13 cellular contexts compared by ENCODE assay signal in the genomic region with DNA sequence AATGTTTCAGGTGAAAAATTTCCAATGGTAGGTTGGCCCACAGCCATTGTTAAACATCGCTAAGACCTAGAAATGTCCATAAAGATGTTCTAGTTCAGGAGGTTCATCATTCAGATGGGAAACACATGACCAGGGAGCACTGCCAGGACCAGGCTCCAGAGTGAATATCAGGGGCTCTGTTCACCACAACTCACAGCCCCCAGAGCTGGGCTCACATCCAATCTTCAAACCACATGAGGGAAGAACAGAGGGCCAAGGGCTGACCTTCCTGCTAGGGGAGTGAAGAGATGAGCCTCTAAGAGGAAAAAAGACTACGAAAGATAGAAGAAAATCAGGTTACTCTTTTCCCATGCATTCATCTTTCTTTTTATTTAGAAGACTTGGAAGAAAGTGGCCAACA.
DNase-seq lines count a peak whose midpoint lies in the region; ATAC-seq and TF ChIP-seq lines count a peak whose summit lies in the region.
"Had no signal": no experiment of that assay in that cellular context is flagged by ENCODE, and none has a peak within 500 bp of the region (broad histone marks: within the 10 kb centered on the region; RNA-seq: fewer than 3 reads in every experiment).

No MANE protein-coding gene starts in this region.

- no peaks in the 10 kb centered on the region for H3K9me3 ChIP-seq in heart right ventricle
- H3K9me3 ChIP-seq in right atrium auricular region, result no peaks in the 10 kb centered on the region
- H3K9me3 ChIP-seq: BLaER1 treated with 17β-estradiol and CSF1 and Interleukin-3, amounts not matched to agents 10 nM and 100 nM; HAP-1 had no signal

- H3K27ac ChIP-seq in heart right ventricle (no peak overlapping the region), right atrium auricular region (no peak overlapping the region)
- H3K27ac ChIP-seq: BLaER1 treated with 17β-estradiol and CSF1 and Interleukin-3, amounts not matched to agents 10 nM and 100 nM had no signal

- TF ChIP-seq CTCF in heart right ventricle (IDR thresholded peaks at IDR 0.05) (no peak), right atrium auricular region (IDR thresholded peaks at IDR 0.05) (no peak), fibroblast of villous mesenchyme (IDR thresholded peaks at IDR 0.05; ENCODE audit: insufficient read depth, low read depth, low read length) (no peak)

- H3K4me3 ChIP-seq in heart right ventricle, result no peak overlapping the region
- no peak overlapping the region for H3K4me3 ChIP-seq in right atrium auricular region
- H3K4me3 ChIP-seq in fibroblast of villous mesenchyme (ENCODE audit: low read depth, low read length), result no peak overlapping the region
- H3K4me3 ChIP-seq: BLaER1 treated with 17β-estradiol and CSF1 and Interleukin-3, amounts not matched to agents 10 nM and 100 nM; HAP-1 had no signal

- DNase-seq in heart right ventricle, result peak in 1 of 2 donors; percentile 35
- no peak for DNase-seq in right atrium auricular region (ENCODE audit: low spot score)
- peak; percentile 83 for DNase-seq in RPMI7951 (ENCODE audit: low read depth)
- DNase-seq in fibroblast of villous mesenchyme (ENCODE audit: low read depth), result peak; percentile 57
- no peak for DNase-seq in sciatic nerve (ENCODE audit: low spot score)
- no peak for DNase-seq in OCI-M2 (lab: John Stamatoyannopoulos, UW; ENCODE audit: unreplicated experiment)
- DNase-seq: 8988T; CD4-positive, CD25-positive, alpha-beta regulatory T cell; DMS53; GF-D8 had no signal

- 49 to 67% methylated on average over 2 of the region's 2 CpGs for WGBS in heart right ventricle, 2 donors

- H3K36me3 ChIP-seq in heart right ventricle, result no peaks in the 10 kb centered on the region
- no peaks in the 10 kb centered on the region for H3K36me3 ChIP-seq in right atrium auricular region
- H3K36me3 ChIP-seq: BLaER1 treated with 17β-estradiol and CSF1 and Interleukin-3, amounts not matched to agents 10 nM and 100 nM; HAP-1 had no signal

- H3K4me1 ChIP-seq in heart right ventricle (peaks cover 2 to 26% (median 11%) of the 10 kb centered on the region in 9 donors), right atrium auricular region (peaks cover 0 to 9% of the 10 kb centered on the region in 2 donors)
- H3K4me1 ChIP-seq: HAP-1 had no signal

- ATAC-seq in heart right ventricle (peak in 7 of 8 donors; percentile 16 to 58 (median 37)), sciatic nerve (peak; percentile 77), HG02938 (IDR thresholded peaks at IDR 0.05; ENCODE audit: unreplicated experiment) (no peak)

- intact Hi-C loops in heart right ventricle (cut with DNase I), result no loop called here
- intact Hi-C loops in sciatic nerve (cut with DNase I), result no loop called here

- H3K27me3 ChIP-seq in heart right ventricle (no peaks in the 10 kb centered on the region), right atrium auricular region (no peaks in the 10 kb centered on the region)
- H3K27me3 ChIP-seq: BLaER1 treated with 17β-estradiol and CSF1 and Interleukin-3, amounts not matched to agents 10 nM and 100 nM had no signal

Comparison
In these comparisons a context has a peak if more than half of its experiments do, and no peak if none do; other contexts are left out.
1. DNase-seq: peak in RPMI7951 (single experiment) and fibroblast of villous mesenchyme (single experiment); none in right atrium auricular region (single experiment), sciatic nerve (single experiment) and OCI-M2 (single experiment).